In the genomic region with DNA sequence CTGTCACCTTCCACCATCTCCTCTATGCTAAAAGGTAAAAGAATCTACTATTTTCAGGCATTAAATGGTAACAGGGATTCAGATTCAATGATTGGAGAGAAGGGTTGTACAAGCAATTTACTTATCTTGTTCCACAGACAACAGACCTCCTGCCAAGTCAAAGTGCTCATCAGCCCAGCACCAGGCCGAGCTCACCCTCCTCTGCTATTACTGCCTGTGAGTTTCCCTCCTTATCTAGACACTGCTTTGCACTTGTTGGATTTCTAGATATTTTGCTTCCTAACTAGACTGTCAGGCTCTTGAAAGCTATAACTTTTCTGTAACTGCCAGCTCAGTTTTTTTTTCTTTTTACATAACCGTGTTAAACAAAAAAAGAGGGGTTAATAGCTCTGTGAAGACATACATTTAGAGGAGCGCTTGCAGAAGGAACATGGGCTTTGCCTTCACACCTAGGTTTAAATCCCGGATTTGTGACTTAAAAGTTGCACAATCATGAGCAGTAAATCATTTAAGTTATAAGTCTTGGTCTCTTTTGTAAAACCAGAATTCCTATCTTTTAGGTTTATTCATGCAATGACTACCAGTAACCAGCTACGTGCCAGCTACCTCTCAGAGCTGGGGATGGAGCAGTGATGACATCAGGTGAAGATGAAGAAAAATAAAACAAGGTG, we compare ENCODE assay signal across 2 cellular contexts.
TF ChIP-seq lines count a peak whose summit lies in the region.

No MANE protein-coding gene starts in this region.

TF ChIP-seq in SK-N-SH, 30 proteins besides CTCF, POLR2A, EP300 and RAD21 (continued from another document):
- no peak for TF ChIP-seq EZH2phosphoT487 (IDR thresholded peaks at IDR 0.05; ENCODE audit: borderline replicate concordance, low read depth)
- TF ChIP-seq TAF1 (IDR thresholded peaks at IDR 0.05; ENCODE audit: borderline replicate concordance, low read depth, low read length) = no peak
- TF ChIP-seq RCOR1 (IDR thresholded peaks at IDR 0.05; ENCODE audit: low read length) = no peak
- TF ChIP-seq YY1 (IDR thresholded peaks at IDR 0.05; ENCODE audit: low read depth) = no peak
- TF ChIP-seq TEAD4 (IDR thresholded peaks at IDR 0.05; ENCODE audit: borderline replicate concordance, insufficient read depth) = no peak

TF ChIP-seq in SK-N-SH treated with all-trans-retinoic acid at 6 μM for 48 hours, 23 proteins besides CTCF, POLR2A, EP300 and RAD21:
- TF ChIP-seq, protein P1, sequence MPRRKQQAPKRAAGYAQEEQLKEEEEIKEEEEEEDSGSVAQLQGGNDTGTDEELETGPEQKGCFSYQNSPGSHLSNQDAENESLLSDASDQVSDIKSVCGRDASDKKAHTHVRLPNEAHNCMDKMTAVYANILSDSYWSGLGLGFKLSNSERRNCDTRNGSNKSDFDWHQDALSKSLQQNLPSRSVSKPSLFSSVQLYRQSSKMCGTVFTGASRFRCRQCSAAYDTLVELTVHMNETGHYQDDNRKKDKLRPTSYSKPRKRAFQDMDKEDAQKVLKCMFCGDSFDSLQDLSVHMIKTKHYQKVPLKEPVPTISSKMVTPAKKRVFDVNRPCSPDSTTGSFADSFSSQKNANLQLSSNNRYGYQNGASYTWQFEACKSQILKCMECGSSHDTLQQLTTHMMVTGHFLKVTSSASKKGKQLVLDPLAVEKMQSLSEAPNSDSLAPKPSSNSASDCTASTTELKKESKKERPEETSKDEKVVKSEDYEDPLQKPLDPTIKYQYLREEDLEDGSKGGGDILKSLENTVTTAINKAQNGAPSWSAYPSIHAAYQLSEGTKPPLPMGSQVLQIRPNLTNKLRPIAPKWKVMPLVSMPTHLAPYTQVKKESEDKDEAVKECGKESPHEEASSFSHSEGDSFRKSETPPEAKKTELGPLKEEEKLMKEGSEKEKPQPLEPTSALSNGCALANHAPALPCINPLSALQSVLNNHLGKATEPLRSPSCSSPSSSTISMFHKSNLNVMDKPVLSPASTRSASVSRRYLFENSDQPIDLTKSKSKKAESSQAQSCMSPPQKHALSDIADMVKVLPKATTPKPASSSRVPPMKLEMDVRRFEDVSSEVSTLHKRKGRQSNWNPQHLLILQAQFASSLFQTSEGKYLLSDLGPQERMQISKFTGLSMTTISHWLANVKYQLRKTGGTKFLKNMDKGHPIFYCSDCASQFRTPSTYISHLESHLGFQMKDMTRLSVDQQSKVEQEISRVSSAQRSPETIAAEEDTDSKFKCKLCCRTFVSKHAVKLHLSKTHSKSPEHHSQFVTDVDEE (CRISPR knock-in tag; IDR thresholded peaks at IDR 0.05) = no peak
- TF ChIP-seq ZNF70 (CRISPR knock-in tag; IDR thresholded peaks at IDR 0.05) = no peak
